ENCODE assay signal across 33 cellular contexts in genomic region chr5:72448368-72448767, GRCh38. TPM values are rescaled to one million over a fixed set of nuclear protein-coding genes. Genes with fewer than 3 reads are reported as not detected.
"Had no signal": no experiment of that assay in that cellular context is flagged by ENCODE, and none has a peak within 500 bp of the region (broad histone marks: within the 10 kb centered on the region; RNA-seq: fewer than 3 reads in every experiment).

No MANE protein-coding gene starts in this region.

- H3K36me3 ChIP-seq: Peyer's patch, SJSA1 had no signal

- H3K27me3 ChIP-seq: Peyer's patch, SJSA1 had no signal

- DNase-seq: activated B cell treated with CpG ODN at 0.5 μM for 24 hours; activated CD4-positive, alpha-beta memory T cell treated with anti-CD3 and anti-CD28 coated beads, Interleukin-2, amount 10 ng/mL, durations not matched to agents 7 days and 5 days; activated CD4-positive, alpha-beta T cell treated with anti-CD3 and anti-CD28 coated beads for 48 hours; activated CD4-positive, CD25-positive, alpha-beta regulatory T cell treated with anti-CD3 and anti-CD28 coated beads, Interleukin-2, amount 50 U/mL, for 72 hours; activated CD8-positive, alpha-beta memory T cell treated with anti-CD3 and anti-CD28 coated beads for 24 hours; activated CD8-positive, alpha-beta memory T cell treated with anti-CD3 and anti-CD28 coated beads, Interleukin-2, amount 10 ng/mL, durations not matched to agents 7 days and 5 days; activated CD8-positive, alpha-beta memory T cell treated with anti-CD3 and anti-CD28 coated beads, Interleukin-2, amount 50 U/mL, for 48 hours; activated effector memory CD4-positive, alpha-beta T cell treated with Interleukin-2 at 50 U/mL for 16 hours; activated naive CD4-positive, alpha-beta T cell treated with anti-CD3 and anti-CD28 coated beads, Interleukin-2, amount 10 ng/mL, durations not matched to agents 7 days and 5 days; activated naive CD8-positive, alpha-beta T cell treated with anti-CD3 and anti-CD28 coated beads, Interleukin-2, amount 50 U/mL, for 24 hours; activated T-cell treated with anti-CD3 and anti-CD28 coated beads, Interleukin-2, amount 50 U/mL, for 48 hours; anterior cingulate cortex; caudate nucleus; NCI-H1105; NCI-H1417 treated with DMSO at 0.1 percent for 48 hours; NCI-H187 treated with DMSO at 0.1 percent for 48 hours; NCI-H2081; NCI-H2171 treated with DMSO at 0.1 percent for 48 hours; NCI-H226; NCI-H524 treated with DMSO at 0.1 percent for 48 hours; PC-3; Peyer's patch; RPMI8226; SHP77 treated with DMSO at 0.1 percent for 48 hours; T-cell; T-helper 17 cell had no signal

- H3K4me1 Mint-ChIP-seq: activated CD4-positive, alpha-beta memory T cell treated with anti-CD3 and anti-CD28 coated beads, Interleukin-2, amount 10 ng/mL, durations not matched to agents 7 days and 5 days; activated CD8-positive, alpha-beta memory T cell treated with anti-CD3 and anti-CD28 coated beads, Interleukin-2, amount 10 ng/mL, durations not matched to agents 7 days and 5 days; activated naive CD4-positive, alpha-beta T cell treated with anti-CD3 and anti-CD28 coated beads, Interleukin-2, amount 10 ng/mL, durations not matched to agents 7 days and 5 days; activated naive CD8-positive, alpha-beta T cell treated with anti-CD3 and anti-CD28 coated beads, Interleukin-2, amount 50 U/mL, for 24 hours; T-cell; T-helper 17 cell had no signal

- H3K4me3 Mint-ChIP-seq: activated B cell treated with CpG ODN at 0.5 μM for 24 hours; activated CD4-positive, alpha-beta memory T cell treated with anti-CD3 and anti-CD28 coated beads, Interleukin-2, amount 10 ng/mL, durations not matched to agents 7 days and 5 days; activated CD8-positive, alpha-beta memory T cell treated with anti-CD3 and anti-CD28 coated beads, Interleukin-2, amount 10 ng/mL, durations not matched to agents 7 days and 5 days; activated naive CD4-positive, alpha-beta T cell treated with anti-CD3 and anti-CD28 coated beads, Interleukin-2, amount 10 ng/mL, durations not matched to agents 7 days and 5 days; activated naive CD8-positive, alpha-beta T cell; activated naive CD8-positive, alpha-beta T cell treated with anti-CD3 and anti-CD28 coated beads, Interleukin-2, amount 50 U/mL, for 24 hours; brain; T-cell; T-helper 17 cell had no signal

- ATAC-seq: activated CD8-positive, alpha-beta memory T cell treated with anti-CD3 and anti-CD28 coated beads, Interleukin-2, amount 10 ng/mL, durations not matched to agents 7 days and 5 days; activated naive CD8-positive, alpha-beta T cell treated with anti-CD3 and anti-CD28 coated beads, Interleukin-2, amount 50 U/mL, for 24 hours; PC-3; SK-N-SH treated with all-trans-retinoic acid at 6 μM for 48 hours; T-cell; T-helper 17 cell had no signal

- H3K4me3 ChIP-seq: Peyer's patch, SJSA1 had no signal

- H3K9me3 Mint-ChIP-seq: activated B cell treated with CpG ODN at 0.5 μM for 24 hours; activated CD4-positive, alpha-beta memory T cell treated with anti-CD3 and anti-CD28 coated beads, Interleukin-2, amount 10 ng/mL, durations not matched to agents 7 days and 5 days; activated naive CD4-positive, alpha-beta T cell treated with anti-CD3 and anti-CD28 coated beads, Interleukin-2, amount 10 ng/mL, durations not matched to agents 7 days and 5 days; activated naive CD8-positive, alpha-beta T cell treated with anti-CD3 and anti-CD28 coated beads, Interleukin-2, amount 50 U/mL, for 24 hours; T-cell had no signal

- H3K36me3 Mint-ChIP-seq: activated CD8-positive, alpha-beta memory T cell treated with anti-CD3 and anti-CD28 coated beads, Interleukin-2, amount 10 ng/mL, durations not matched to agents 7 days and 5 days; activated naive CD4-positive, alpha-beta T cell treated with anti-CD3 and anti-CD28 coated beads, Interleukin-2, amount 10 ng/mL, durations not matched to agents 7 days and 5 days; activated naive CD8-positive, alpha-beta T cell; brain; T-cell had no signal

- H3K27me3 Mint-ChIP-seq: activated B cell treated with CpG ODN at 0.5 μM for 24 hours; activated naive CD8-positive, alpha-beta T cell; brain; T-cell had no signal

- H3K27ac Mint-ChIP-seq: activated B cell treated with CpG ODN at 0.5 μM for 24 hours; activated CD4-positive, alpha-beta memory T cell treated with anti-CD3 and anti-CD28 coated beads, Interleukin-2, amount 10 ng/mL, durations not matched to agents 7 days and 5 days; activated CD8-positive, alpha-beta memory T cell treated with anti-CD3 and anti-CD28 coated beads, Interleukin-2, amount 10 ng/mL, durations not matched to agents 7 days and 5 days; activated naive CD4-positive, alpha-beta T cell treated with anti-CD3 and anti-CD28 coated beads, Interleukin-2, amount 10 ng/mL, durations not matched to agents 7 days and 5 days; activated naive CD8-positive, alpha-beta T cell; activated naive CD8-positive, alpha-beta T cell treated with anti-CD3 and anti-CD28 coated beads, Interleukin-2, amount 50 U/mL, for 24 hours; T-cell; T-helper 17 cell had no signal

- H3K27ac ChIP-seq: Peyer's patch, SJSA1, VCaP had no signal

- H3K9me3 ChIP-seq: Peyer's patch, SJSA1 had no signal

RNA-seq across cellular contexts. Expression of gene ZNF366, which starts 58.8 kb away (rescaled TPM):
- total RNA-seq: activated B cell treated with CpG ODN at 0.5 μM for 24 hours; activated CD4-positive, alpha-beta memory T cell treated with anti-CD3 and anti-CD28 coated beads, Interleukin-2, amount 10 ng/mL, durations not matched to agents 7 days and 5 days; activated CD8-positive, alpha-beta memory T cell treated with anti-CD3 and anti-CD28 coated beads, Interleukin-2, amount 10 ng/mL, durations not matched to agents 7 days and 5 days; bronchial epithelial cell; NCI-H460; PC-3; SJSA1 had no signal
